Comparison of ENCODE assay signal across 23 cellular contexts in the genomic region with DNA sequence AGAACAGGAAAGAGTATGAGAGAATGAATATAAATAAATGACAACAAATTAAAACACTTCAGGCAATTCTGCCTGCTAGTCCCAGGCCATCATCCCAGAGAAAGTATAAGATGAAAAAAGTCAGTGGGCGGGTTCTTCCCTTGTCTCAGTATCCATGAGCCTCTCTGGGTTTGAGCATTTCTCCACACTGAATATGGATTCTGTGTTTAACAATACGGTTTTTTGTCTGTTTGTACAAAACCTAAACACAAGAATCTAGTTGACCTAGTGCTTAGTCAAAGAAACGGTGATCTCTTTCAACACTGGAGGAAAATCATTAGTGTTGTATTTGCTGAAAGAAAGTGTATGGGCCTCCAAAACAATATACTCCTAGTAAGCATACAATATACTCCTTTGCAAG. TPM values are rescaled to one million over a fixed set of nuclear protein-coding genes. Genes with fewer than 3 reads are reported as not detected.
DNase-seq lines count a peak whose midpoint lies in the region; ATAC-seq, FAIRE-seq and TF ChIP-seq lines count a peak whose summit lies in the region.
"Had no signal": no experiment of that assay in that cellular context is flagged by ENCODE, and none has a peak within 500 bp of the region (broad histone marks: within the 10 kb centered on the region; RNA-seq: fewer than 3 reads in every experiment).

No MANE protein-coding gene starts in this region.

- peaks cover 24% of the 10 kb centered on the region for H3K4me1 ChIP-seq in HepG2 (ENCODE audit: insufficient read depth, low read length)
- H3K4me1 ChIP-seq in right lobe of liver = peaks cover 0 to 17% (median 0%) of the 10 kb centered on the region in 4 donors
- H3K4me1 ChIP-seq in CD8-positive, alpha-beta memory T cell (ENCODE audit: insufficient read depth, low read length) = peaks cover 26% of the 10 kb centered on the region

- no peak overlapping the region for H3K4me2 ChIP-seq in HepG2 (ENCODE audit: low read depth, low read length)
- H3K4me2 ChIP-seq: BLaER1 had no signal

- H3K36me3 ChIP-seq in HepG2 (replicated peaks in 1 of 2; ENCODE audit: control insufficient read depth in 1 of 2, insufficient read depth in 2 of 2, low read length in 2 of 2) = peaks cover 5 to 24% of the 10 kb centered on the region in 2 experiments; a peak in 3 of 5 replicates
- H3K36me3 ChIP-seq in right lobe of liver = no peaks in the 10 kb centered on the region
- peaks cover 5% of the 10 kb centered on the region for H3K36me3 ChIP-seq in CD8-positive, alpha-beta memory T cell (ENCODE audit: insufficient read depth, low read length)

- POLR2A ChIA-PET in HepG2 (lab: Yijun Ruan, JAX) = no interaction called here
- POLR2A ChIA-PET in CD8-positive, alpha-beta memory T cell (lab: Charles Lee) = no interaction called here

- H3K27me3 ChIP-seq in HepG2 (ENCODE audit: control insufficient read depth in 1 of 2, insufficient read depth in 2 of 2, low read length in 2 of 2) (no peaks in the 10 kb centered on the region), right lobe of liver (no peaks in the 10 kb centered on the region)
- no peaks in the 10 kb centered on the region for H3K27me3 ChIP-seq in CD8-positive, alpha-beta memory T cell (ENCODE audit: insufficient read depth, low read length, poor library complexity, severe bottlenecking)
- H3K27me3 ChIP-seq: BLaER1 had no signal

- H4K20me1 ChIP-seq in HepG2 (ENCODE audit: insufficient read depth, low read length) = peaks cover 5% of the 10 kb centered on the region; the same call in 1 of the 2 replicates

- H3K27me3 Mint-ChIP-seq in endothelial cell (ENCODE audit: unreplicated experiment) = no peaks in the 10 kb centered on the region
- no peaks in the 10 kb centered on the region for H3K27me3 Mint-ChIP-seq in CD8-positive, alpha-beta memory T cell
- H3K27me3 Mint-ChIP-seq: B cell; CD4-positive, CD25-positive, alpha-beta regulatory T cell had no signal

- H3K27ac ChIP-seq in HepG2 (ENCODE audit: extremely low read length, insufficient read depth, low read length) = peak overlapping the region; percentile 18
- no peak overlapping the region for H3K27ac ChIP-seq in right lobe of liver
- no peak overlapping the region for H3K27ac ChIP-seq in CD8-positive, alpha-beta memory T cell (ENCODE audit: low read depth, low read length)
- H3K27ac ChIP-seq: 22Rv1, BLaER1, C4-2B had no signal

- no peak overlapping the region for H3K9ac ChIP-seq in HepG2 (ENCODE audit: insufficient read depth, low read depth, low read length)
- H3K9ac ChIP-seq: BLaER1 had no signal

- H3K79me2 ChIP-seq in HepG2 (ENCODE audit: insufficient read depth, low read length) = peaks cover 42% of the 10 kb centered on the region

- H3K9me3 ChIP-seq in HepG2 (ENCODE audit: low read length) (no peaks in the 10 kb centered on the region), right lobe of liver (no peaks in the 10 kb centered on the region)
- H3K9me3 ChIP-seq in CD8-positive, alpha-beta memory T cell (ENCODE audit: low read length) = no peaks in the 10 kb centered on the region
- H3K9me3 ChIP-seq: BLaER1, HAP-1 had no signal

- BruUV-seq in HepG2 (replicated peaks; lab: Mats Ljungman, UMichigan) = no TSS peak

- H3K36me3 Mint-ChIP-seq in endothelial cell (ENCODE audit: low read depth, unreplicated experiment) = peaks cover 10% of the 10 kb centered on the region
- peaks cover 7 to 53% (median 14%) of the 10 kb centered on the region in 3 donors for H3K36me3 Mint-ChIP-seq in CD8-positive, alpha-beta memory T cell

- 44% methylated on average over 3 of the region's 3 CpGs for WGBS in HepG2 (ENCODE audit: low lambda C conversion rate)
- WGBS in right lobe of liver (ENCODE audit: insufficient coverage, low coverage, low lambda C conversion rate, missing lambda C conversion rate) = 48% methylated on average over 3 of the region's 3 CpGs

- peak; percentile 61 for FAIRE-seq in HepG2 (lab: Jason Lieb, UNC)
- FAIRE-seq: D721Med, GM12891, GM18507, H54 had no signal

- in situ Hi-C loops in HepG2 (cut with HindIII; ENCODE audit: extremely low pct_ligation_motif_present, low pct_unique_long_range_greater_than_20kb) = no loop called here

- H3K4me1 Mint-ChIP-seq in endothelial cell (ENCODE audit: unreplicated experiment) = peaks cover 45% of the 10 kb centered on the region
- peaks cover 39 to 55% (median 54%) of the 10 kb centered on the region in 3 donors for H3K4me1 Mint-ChIP-seq in CD8-positive, alpha-beta memory T cell

- H3K27ac Mint-ChIP-seq in endothelial cell (ENCODE audit: unreplicated experiment) = peak overlapping the region; percentile 50
- no peak overlapping the region for H3K27ac Mint-ChIP-seq in CD8-positive, alpha-beta memory T cell
- H3K27ac Mint-ChIP-seq: B cell; CD8-positive, alpha-beta T cell; HFFc6 had no signal

- TF ChIP-seq POLR2A in HepG2 (IDR thresholded peaks at IDR 0.05; ENCODE audit: insufficient read depth in 1 of 2, low read depth in 2 of 2, low read length in 2 of 2) (no peak), right lobe of liver (IDR thresholded peaks at IDR 0.05) (no peak)

- CTCF ChIA-PET in HepG2 (lab: Yijun Ruan, JAX; ENCODE audit: low intra/inter-chr PET ratio, low total read pairs) = no interaction called here
- CTCF ChIA-PET in CD8-positive, alpha-beta memory T cell (lab: Charles Lee) = no interaction called here

- no peak overlapping the region for H3K4me3 Mint-ChIP-seq in endothelial cell (ENCODE audit: unreplicated experiment)
- H3K4me3 Mint-ChIP-seq in CD8-positive, alpha-beta memory T cell = no peak overlapping the region
- H3K4me3 Mint-ChIP-seq: B cell; CD4-positive, CD25-positive, alpha-beta regulatory T cell; CD8-positive, alpha-beta T cell; HFFc6 had no signal

- peak; percentile 84 for ATAC-seq in HepG2
- no peak for ATAC-seq in right lobe of liver
- no peak for ATAC-seq in HG02970 (IDR thresholded peaks at IDR 0.05; ENCODE audit: low FRiP score, unreplicated experiment)
- ATAC-seq: CD8-positive, alpha-beta T cell had no signal

- no peak overlapping the region for H3K4me3 ChIP-seq in HepG2 (replicated peaks in 1 of 3; ENCODE audit: insufficient read depth in 1 of 3, low read depth in 2 of 3, low read length in 3 of 3)
- no peak overlapping the region for H3K4me3 ChIP-seq in right lobe of liver
- no peak overlapping the region for H3K4me3 ChIP-seq in CD8-positive, alpha-beta memory T cell (ENCODE audit: low read length)
- H3K4me3 ChIP-seq: BLaER1, HAP-1 had no signal

- TF ChIP-seq RAD21 in HepG2 (CRISPR knock-in tag; IDR thresholded peaks at IDR 0.05) = no peak

- TF ChIP-seq CTCF in HepG2 (CRISPR knock-in tag; IDR thresholded peaks at IDR 0.05) = no peak
- no peak for TF ChIP-seq CTCF in right lobe of liver (IDR thresholded peaks at IDR 0.05)
- no peak for TF ChIP-seq CTCF in endothelial cell (IDR thresholded peaks at IDR 0.05; ENCODE audit: unreplicated experiment)

- intact Hi-C loops in HepG2 (cut with micrococcal nuclease; ENCODE audit: unreplicated experiment) (no loop called here), right lobe of liver (cut with DNase I) (no loop called here)

- no peak overlapping the region for H2AFZ ChIP-seq in HepG2 (ENCODE audit: low read length)

- no peaks in the 10 kb centered on the region for H3K9me3 Mint-ChIP-seq in endothelial cell (ENCODE audit: unreplicated experiment)
- H3K9me3 Mint-ChIP-seq in CD8-positive, alpha-beta memory T cell = no peaks in the 10 kb centered on the region
- H3K9me3 Mint-ChIP-seq: CD4-positive, CD25-positive, alpha-beta regulatory T cell; CD8-positive, alpha-beta T cell; HFFc6 had no signal

- DNase-seq in HepG2 (ENCODE audit: low spot score) (peak; percentile 38), right lobe of liver (no peak), endothelial cell (ENCODE audit: low spot score) (no peak), pons (ENCODE audit: low spot score) (peak; percentile 22)
- no peak for DNase-seq in activated CD4-positive, alpha-beta T cell treated with anti-CD3 and anti-CD28 coated beads for 1 hour
- no peak for DNase-seq in CD8-positive, alpha-beta memory T cell
- DNase-seq: CD4-positive, CD25-positive, alpha-beta regulatory T cell; CD8-positive, alpha-beta T cell; DMS 273 treated with DMSO at 0.1 percent for 48 hours; DMS79; GF-D8; GOT3; HFFc6 had no signal

- TF ChIP-seq EP300 in HepG2 (IDR thresholded peaks at IDR 0.05; ENCODE audit: low read depth in 2 of 2, low read length in 2 of 2) = no peak
- TF ChIP-seq EP300 in HepG2 (CRISPR knock-in tag; IDR thresholded peaks at IDR 0.05; ENCODE audit: borderline replicate concordance) = no peak

TF ChIP-seq in HepG2, 621 proteins besides CTCF, POLR2A, EP300 and RAD21 (continues in another document):
- TF ChIP-seq ATF1 (CRISPR knock-in tag; IDR thresholded peaks at IDR 0.05) = no peak
- no peak for TF ChIP-seq CREB1 (IDR thresholded peaks at IDR 0.05)
- 0 out of 2 replicates have a peak, but pooled peaks have one; percentile 28 for TF ChIP-seq CREB1 (CRISPR knock-in tag; IDR thresholded peaks at IDR 0.05)
- TF ChIP-seq ZNF577 (CRISPR knock-in tag; IDR thresholded peaks at IDR 0.05; ENCODE audit: borderline replicate concordance, low read depth) = no peak
- no peak for TF ChIP-seq FOXC1 (CRISPR knock-in tag; IDR thresholded peaks at IDR 0.05; ENCODE audit: borderline replicate concordance)

RNA-seq across cellular contexts. Expression of a gene that starts 10.0 kb away (rescaled TPM):
- total RNA-seq in HepG2 (2016; rRNA removed; fragmentation: Illumina TruSeq; extraction: Trizol) (121 and 177 TPM in 2 replicates), right lobe of liver (10 to 100 TPM; 73.4 to 86.7 (median 82.8) TPM), endothelial cell (ENCODE audit: unreplicated experiment) (63.2 TPM)
- 31.2 TPM in 2 replicates for total RNA-seq in HepG2 (2016; cell fraction: cytosol; rRNA removed; fragmentation: Illumina TruSeq; extraction: Trizol; ENCODE audit: low read depth)
- total RNA-seq in HepG2 (2016; cell fraction: insoluble cytoplasmic fraction; rRNA removed; fragmentation: Illumina TruSeq; extraction: Trizol) = 125 and 187 TPM in 2 replicates
- 41.6 and 51.0 TPM in 2 replicates for total RNA-seq in HepG2 (2016; cell fraction: membrane; rRNA removed; fragmentation: Illumina TruSeq; extraction: Trizol)
- 69.5 and 70.0 TPM in 2 replicates for total RNA-seq in HepG2 (2016; cell fraction: nucleus; rRNA removed; fragmentation: Illumina TruSeq; extraction: Trizol)
- polyA plus RNA-seq in HepG2 (2011; rRNA removed) = 45.3 and 58.7 TPM in 2 replicates
- 39.6 and 47.4 TPM in 2 replicates for polyA plus RNA-seq in HepG2 (2011; cell fraction: cytosol; rRNA removed)
- 26.7 and 26.8 TPM in 2 replicates for polyA plus RNA-seq in HepG2 (2011; cell fraction: nucleus; rRNA removed)
- 65.3 and 92.3 TPM in 2 replicates for polyA plus RNA-seq in HepG2 (2012)
- 25.2 and 26.0 TPM in 2 replicates for polyA plus RNA-seq in HepG2 (2016; cell fraction: cytosol; fragmentation: Illumina TruSeq; extraction: Trizol; ENCODE audit: low read depth)
- polyA plus RNA-seq in HepG2 (2016; cell fraction: insoluble cytoplasmic fraction; fragmentation: Illumina TruSeq; extraction: Trizol; ENCODE audit: low read depth) = 158 and 174 TPM in 2 replicates
- polyA plus RNA-seq in HepG2 (2016; cell fraction: membrane; fragmentation: Illumina TruSeq; extraction: Trizol; ENCODE audit: low read depth) = 35.6 and 36.5 TPM in 2 replicates
- polyA plus RNA-seq in HepG2 (2016; cell fraction: nucleus; fragmentation: Illumina TruSeq; extraction: Trizol; ENCODE audit: insufficient read depth, low read depth) = 85.8 and 89.0 TPM in 2 replicates
- 19.3 and 19.7 TPM in 2 replicates for polyA minus RNA-seq in HepG2 (2011; rRNA and poly(A)+ RNA removed; ENCODE audit: low replicate concordance)
- 26.4 and 32.6 TPM in 2 replicates for polyA minus RNA-seq in HepG2 (2011; cell fraction: cytosol; rRNA and poly(A)+ RNA removed)
- 38.4 and 44.0 TPM in 2 replicates for polyA minus RNA-seq in HepG2 (2011; cell fraction: nucleus; rRNA and poly(A)+ RNA removed)
- total RNA-seq in CD8-positive, alpha-beta memory T cell = 10 to 100 TPM; 66.8 to 72.7 TPM
- 86.0 TPM for polyA plus RNA-seq in CD8-positive, alpha-beta memory T cell

Comparison
In these comparisons a context has a peak if more than half of its experiments do, and no peak if none do; other contexts are left out.
1. DNase-seq: peak in HepG2 (single experiment) and pons (single experiment); none in right lobe of liver (0 of 3), endothelial cell (single experiment), activated CD4-positive, alpha-beta T cell treated with anti-CD3 and anti-CD28 coated beads for 1 hour (single experiment) and CD8-positive, alpha-beta memory T cell (0 of 5).